In the genomic region with DNA sequence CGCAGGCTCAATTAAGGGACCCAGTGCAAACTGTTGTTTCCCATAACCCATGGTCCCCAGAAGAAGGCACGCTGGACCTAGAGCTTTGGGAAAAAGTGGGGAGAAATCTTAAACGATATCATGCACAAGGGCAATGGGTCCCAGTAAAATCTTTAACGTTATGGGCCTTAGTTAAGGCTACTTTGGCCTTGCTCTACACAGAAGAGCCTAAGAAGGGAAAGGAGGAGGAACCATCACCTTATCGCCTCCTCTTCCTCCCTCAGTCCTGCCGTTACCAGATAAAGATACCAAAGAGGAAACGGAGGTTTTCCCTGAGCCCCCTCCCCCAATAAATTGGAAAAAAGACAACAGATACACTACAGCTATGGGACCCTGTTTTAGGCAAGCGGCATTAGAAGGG, we compare ENCODE assay signal across 1 cellular context.
TF ChIP-seq lines count a peak whose summit lies in the region.

No MANE protein-coding gene starts in this region.

TF ChIP-seq in GM23338, 12 proteins besides CTCF, POLR2A, EP300 and RAD21 (continued from another document):
- TF ChIP-seq, protein P1, sequence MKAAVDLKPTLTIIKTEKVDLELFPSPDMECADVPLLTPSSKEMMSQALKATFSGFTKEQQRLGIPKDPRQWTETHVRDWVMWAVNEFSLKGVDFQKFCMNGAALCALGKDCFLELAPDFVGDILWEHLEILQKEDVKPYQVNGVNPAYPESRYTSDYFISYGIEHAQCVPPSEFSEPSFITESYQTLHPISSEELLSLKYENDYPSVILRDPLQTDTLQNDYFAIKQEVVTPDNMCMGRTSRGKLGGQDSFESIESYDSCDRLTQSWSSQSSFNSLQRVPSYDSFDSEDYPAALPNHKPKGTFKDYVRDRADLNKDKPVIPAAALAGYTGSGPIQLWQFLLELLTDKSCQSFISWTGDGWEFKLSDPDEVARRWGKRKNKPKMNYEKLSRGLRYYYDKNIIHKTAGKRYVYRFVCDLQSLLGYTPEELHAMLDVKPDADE (IDR thresholded peaks at IDR 0.05) = no peak
- TF ChIP-seq ZNF331 (CRISPR knock-in tag; IDR thresholded peaks at IDR 0.05; ENCODE audit: low read depth) = no peak
- TF ChIP-seq, protein P2, sequence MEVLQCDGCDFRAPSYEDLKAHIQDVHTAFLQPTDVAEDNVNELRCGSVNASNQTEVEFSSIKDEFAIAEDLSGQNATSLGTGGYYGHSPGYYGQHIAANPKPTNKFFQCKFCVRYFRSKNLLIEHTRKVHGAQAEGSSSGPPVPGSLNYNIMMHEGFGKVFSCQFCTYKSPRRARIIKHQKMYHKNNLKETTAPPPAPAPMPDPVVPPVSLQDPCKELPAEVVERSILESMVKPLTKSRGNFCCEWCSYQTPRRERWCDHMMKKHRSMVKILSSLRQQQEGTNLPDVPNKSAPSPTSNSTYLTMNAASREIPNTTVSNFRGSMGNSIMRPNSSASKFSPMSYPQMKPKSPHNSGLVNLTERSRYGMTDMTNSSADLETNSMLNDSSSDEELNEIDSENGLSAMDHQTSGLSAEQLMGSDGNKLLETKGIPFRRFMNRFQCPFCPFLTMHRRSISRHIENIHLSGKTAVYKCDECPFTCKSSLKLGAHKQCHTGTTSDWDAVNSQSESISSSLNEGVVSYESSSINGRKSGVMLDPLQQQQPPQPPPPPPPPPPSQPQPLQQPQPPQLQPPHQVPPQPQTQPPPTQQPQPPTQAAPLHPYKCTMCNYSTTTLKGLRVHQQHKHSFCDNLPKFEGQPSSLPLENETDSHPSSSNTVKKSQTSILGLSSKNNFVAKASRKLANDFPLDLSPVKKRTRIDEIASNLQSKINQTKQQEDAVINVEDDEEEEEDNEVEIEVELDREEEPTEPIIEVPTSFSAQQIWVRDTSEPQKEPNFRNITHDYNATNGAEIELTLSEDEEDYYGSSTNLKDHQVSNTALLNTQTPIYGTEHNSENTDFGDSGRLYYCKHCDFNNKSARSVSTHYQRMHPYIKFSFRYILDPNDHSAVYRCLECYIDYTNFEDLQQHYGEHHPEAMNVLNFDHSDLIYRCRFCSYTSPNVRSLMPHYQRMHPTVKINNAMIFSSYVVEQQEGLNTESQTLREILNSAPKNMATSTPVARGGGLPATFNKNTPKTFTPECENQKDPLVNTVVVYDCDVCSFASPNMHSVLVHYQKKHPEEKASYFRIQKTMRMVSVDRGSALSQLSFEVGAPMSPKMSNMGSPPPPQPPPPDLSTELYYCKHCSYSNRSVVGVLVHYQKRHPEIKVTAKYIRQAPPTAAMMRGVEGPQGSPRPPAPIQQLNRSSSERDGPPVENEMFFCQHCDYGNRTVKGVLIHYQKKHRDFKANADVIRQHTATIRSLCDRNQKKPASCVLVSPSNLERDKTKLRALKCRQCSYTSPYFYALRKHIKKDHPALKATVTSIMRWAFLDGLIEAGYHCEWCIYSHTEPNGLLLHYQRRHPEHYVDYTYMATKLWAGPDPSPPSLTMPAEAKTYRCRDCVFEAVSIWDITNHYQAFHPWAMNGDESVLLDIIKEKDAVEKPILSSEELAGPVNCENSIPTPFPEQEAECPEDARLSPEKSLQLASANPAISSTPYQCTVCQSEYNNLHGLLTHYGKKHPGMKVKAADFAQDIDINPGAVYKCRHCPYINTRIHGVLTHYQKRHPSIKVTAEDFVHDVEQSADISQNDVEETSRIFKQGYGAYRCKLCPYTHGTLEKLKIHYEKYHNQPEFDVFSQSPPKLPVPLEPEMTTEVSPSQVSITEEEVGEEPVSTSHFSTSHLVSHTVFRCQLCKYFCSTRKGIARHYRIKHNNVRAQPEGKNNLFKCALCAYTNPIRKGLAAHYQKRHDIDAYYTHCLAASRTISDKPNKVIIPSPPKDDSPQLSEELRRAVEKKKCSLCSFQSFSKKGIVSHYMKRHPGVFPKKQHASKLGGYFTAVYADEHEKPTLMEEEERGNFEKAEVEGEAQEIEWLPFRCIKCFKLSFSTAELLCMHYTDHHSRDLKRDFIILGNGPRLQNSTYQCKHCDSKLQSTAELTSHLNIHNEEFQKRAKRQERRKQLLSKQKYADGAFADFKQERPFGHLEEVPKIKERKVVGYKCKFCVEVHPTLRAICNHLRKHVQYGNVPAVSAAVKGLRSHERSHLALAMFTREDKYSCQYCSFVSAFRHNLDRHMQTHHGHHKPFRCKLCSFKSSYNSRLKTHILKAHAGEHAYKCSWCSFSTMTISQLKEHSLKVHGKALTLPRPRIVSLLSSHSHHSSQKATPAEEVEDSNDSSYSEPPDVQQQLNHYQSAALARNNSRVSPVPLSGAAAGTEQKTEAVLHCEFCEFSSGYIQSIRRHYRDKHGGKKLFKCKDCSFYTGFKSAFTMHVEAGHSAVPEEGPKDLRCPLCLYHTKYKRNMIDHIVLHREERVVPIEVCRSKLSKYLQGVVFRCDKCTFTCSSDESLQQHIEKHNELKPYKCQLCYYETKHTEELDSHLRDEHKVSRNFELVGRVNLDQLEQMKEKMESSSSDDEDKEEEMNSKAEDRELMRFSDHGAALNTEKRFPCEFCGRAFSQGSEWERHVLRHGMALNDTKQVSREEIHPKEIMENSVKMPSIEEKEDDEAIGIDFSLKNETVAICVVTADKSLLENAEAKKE (CRISPR knock-in tag; IDR thresholded peaks at IDR 0.05) = no peak
